ENCODE assay signal across 21 cellular contexts in the genomic region with DNA sequence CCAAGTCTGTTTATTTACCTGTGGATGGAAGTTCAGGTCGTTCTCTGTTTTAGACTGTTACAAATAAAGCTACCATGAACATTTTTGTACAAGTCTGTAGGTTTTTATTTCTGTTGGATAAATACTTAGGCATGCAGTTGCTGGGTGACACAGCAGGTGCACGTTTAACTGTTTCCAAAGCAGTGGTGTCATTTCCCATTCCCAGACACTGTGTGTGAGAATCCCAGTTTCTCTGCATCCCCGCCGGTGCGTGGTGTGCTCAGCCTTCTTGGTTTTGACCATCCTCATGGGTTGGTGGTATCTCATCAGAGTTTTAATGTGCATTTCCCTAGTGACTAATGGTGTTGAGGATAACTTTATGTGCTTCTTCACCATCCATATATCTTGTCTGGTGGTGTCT. TPM values are rescaled to one million over a fixed set of nuclear protein-coding genes. Genes with fewer than 3 reads are reported as not detected.
DNase-seq lines count a peak whose midpoint lies in the region; ATAC-seq and TF ChIP-seq lines count a peak whose summit lies in the region.
"Had no signal": no experiment of that assay in that cellular context is flagged by ENCODE, and none has a peak within 500 bp of the region (broad histone marks: within the 10 kb centered on the region; RNA-seq: fewer than 3 reads in every experiment).

No MANE protein-coding gene starts in this region.

- peaks cover 3% of the 10 kb centered on the region for H4K20me1 ChIP-seq in osteoblast (ENCODE audit: insufficient read depth, low read length)
- H4K20me1 ChIP-seq: BLaER1 had no signal

- no peak overlapping the region for H2AFZ ChIP-seq in osteoblast (ENCODE audit: low read length)

- DNase-seq in 8988T (peak; percentile 26), D341Med (ENCODE audit: low spot score) (peak; percentile 21), SK-N-MC (ENCODE audit: low read depth, low spot score) (no peak), osteoblast (ENCODE audit: insufficient read length, low spot score, missing footprints) (peak; percentile 92), hepatic stellate cell (ENCODE audit: low spot score) (no peak), GM20000 (ENCODE audit: low spot score) (no peak), left ventricle myocardium superior (no peak)
- DNase-seq: ACHN; Caco-2; CD4-positive, alpha-beta memory T cell; EL; GF-D8; MV-4-11; NCI-H1105 treated with DMSO at 0.1 percent for 48 hours; NCI-H2029 treated with DMSO at 0.1 percent for 48 hours; NCI-H2171; NCI-H345; NCI-H524; NCI-H774; Peyer's patch had no signal

- TF ChIP-seq CTCF in osteoblast (IDR thresholded peaks at IDR 0.05; ENCODE audit: extremely low read depth, low read depth, low read length) (no peak), GM20000 (IDR thresholded peaks at IDR 0.05; ENCODE audit: extremely low read depth, missing control alignments) (no peak)

- peak overlapping the region; percentile 84 for H3K27ac ChIP-seq in SK-N-MC
- H3K27ac ChIP-seq in osteoblast (ENCODE audit: low read depth, low read length): no peak overlapping the region
- H3K27ac ChIP-seq: BLaER1, Peyer's patch had no signal

- H3K79me2 ChIP-seq in osteoblast (ENCODE audit: insufficient read depth, low read length): peaks cover 88% of the 10 kb centered on the region

- H3K4me2 ChIP-seq in osteoblast (ENCODE audit: insufficient read depth, low read length): no peak overlapping the region

- no peaks in the 10 kb centered on the region for H3K27me3 ChIP-seq in osteoblast (ENCODE audit: insufficient read depth, low read length)
- H3K27me3 ChIP-seq: BLaER1, Peyer's patch had no signal

- no peaks in the 10 kb centered on the region for H3K4me1 ChIP-seq in osteoblast (ENCODE audit: insufficient read depth, low read length)
- H3K4me1 ChIP-seq: Caco-2, Peyer's patch had no signal

- H3K36me3 ChIP-seq in SK-N-MC (ENCODE audit: insufficient read depth, low read length): peaks cover 23% of the 10 kb centered on the region
- peaks cover 48% of the 10 kb centered on the region for H3K36me3 ChIP-seq in osteoblast (ENCODE audit: insufficient read depth, low read length)
- H3K36me3 ChIP-seq: BLaER1, Peyer's patch had no signal

- H3K4me3 ChIP-seq in SK-N-MC: peak overlapping the region; percentile 67
- no peak overlapping the region for H3K4me3 ChIP-seq in osteoblast (ENCODE audit: insufficient read depth, low read length)
- H3K4me3 ChIP-seq: BLaER1, Peyer's patch had no signal

- H3K9me3 ChIP-seq in SK-N-MC (ENCODE audit: low read depth, low read length) (no peaks in the 10 kb centered on the region), osteoblast (ENCODE audit: low read depth, low read length) (no peaks in the 10 kb centered on the region)
- H3K9me3 ChIP-seq: Caco-2, Peyer's patch had no signal

- ATAC-seq in left ventricle myocardium superior: no peak

- H3K9ac ChIP-seq in SK-N-MC (ENCODE audit: insufficient read length): no peak overlapping the region
- H3K9ac ChIP-seq: BLaER1 had no signal

- intact Hi-C loops in left ventricle myocardium superior (cut with micrococcal nuclease): no loop called here

RNA-seq across cellular contexts. Expression of a gene that starts 27.2 kb away (rescaled TPM):
- total RNA-seq in osteoblast (52.2 and 54.6 TPM in 2 replicates), left ventricle myocardium superior (2.1 TPM)

Comparison
In these comparisons a context has a peak if more than half of its experiments do, and no peak if none do; other contexts are left out.
1. DNase-seq: peak in 8988T (single experiment), D341Med (single experiment) and osteoblast (single experiment); none in SK-N-MC (single experiment), hepatic stellate cell (single experiment), GM20000 (single experiment) and left ventricle myocardium superior (single experiment).
2. RNA of a gene that starts 27.2 kb away (total RNA-seq): 52.2 to 54.6 TPM in osteoblast; 2.1 TPM in left ventricle myocardium superior (single experiment); every median in the first group is over 10 times any median in the second.